Comparison of ENCODE assay signal across 3 cellular contexts in the genomic region with DNA sequence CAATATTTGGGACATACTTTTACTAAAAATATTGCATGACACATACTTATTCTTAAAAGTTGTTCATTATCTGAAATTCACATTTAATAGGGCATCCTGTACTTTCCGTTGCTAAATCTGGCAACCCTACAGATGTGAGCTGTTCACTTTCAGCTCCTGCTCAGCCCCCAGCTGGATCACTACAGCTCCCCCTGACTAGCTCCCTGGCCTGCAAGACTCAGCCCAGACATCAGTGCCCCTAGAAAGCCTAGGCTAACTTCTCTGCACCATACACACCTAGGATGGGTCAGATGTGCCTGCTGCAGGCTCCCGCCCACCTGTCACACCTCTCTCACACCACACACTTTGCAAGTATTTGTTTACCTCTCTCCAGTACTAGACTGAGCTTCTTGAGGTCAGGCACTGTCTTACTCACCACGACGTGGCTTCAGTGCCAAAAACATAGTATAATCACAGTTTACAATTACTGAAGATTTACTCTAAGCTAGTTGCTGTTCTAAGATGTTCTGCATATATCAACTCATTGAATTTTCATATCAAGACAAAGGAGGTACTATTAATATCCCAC. TPM values are rescaled to one million over a fixed set of nuclear protein-coding genes. Genes with fewer than 3 reads are reported as not detected.
"Had no signal": no experiment of that assay in that cellular context is flagged by ENCODE, and none has a peak within 500 bp of the region (broad histone marks: within the 10 kb centered on the region; RNA-seq: fewer than 3 reads in every experiment).

No MANE protein-coding gene starts in this region.

RNA-seq across cellular contexts. Expression of a gene that starts 55.9 kb away (rescaled TPM):
- total RNA-seq: activated CD8-positive, alpha-beta T cell treated with anti-CD3 and anti-CD28 coated beads for 36 hours; activated naive CD4-positive, alpha-beta T cell treated with anti-CD3 and anti-CD28 coated beads, Interleukin-2, amount 50 U/mL, for 72 hours; osteoblast had no signal
